9 cellular contexts compared by ENCODE assay signal in the genomic region with DNA sequence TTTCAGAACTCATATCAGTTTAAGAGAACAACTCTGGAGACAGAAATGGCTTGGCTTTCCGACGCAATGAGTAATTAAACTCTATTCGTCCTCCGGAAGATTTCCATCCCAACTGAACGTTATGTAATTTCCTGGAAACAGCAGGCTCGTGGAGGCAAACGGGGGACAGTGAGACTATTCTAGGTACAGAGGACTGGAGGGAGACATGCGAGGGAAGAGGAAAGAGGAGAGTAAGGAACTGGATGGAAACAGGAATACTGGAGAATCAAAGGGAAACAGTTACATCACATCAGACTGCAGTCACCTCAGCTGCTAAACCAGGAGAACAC. TPM values are rescaled to one million over a fixed set of nuclear protein-coding genes. Genes with fewer than 3 reads are reported as not detected.
DNase-seq lines count a peak whose midpoint lies in the region; ATAC-seq and TF ChIP-seq lines count a peak whose summit lies in the region.
"Had no signal": no experiment of that assay in that cellular context is flagged by ENCODE, and none has a peak within 500 bp of the region (broad histone marks: within the 10 kb centered on the region; RNA-seq: fewer than 3 reads in every experiment).

No MANE protein-coding gene starts in this region.

- H3K4me1 ChIP-seq in H9 (ENCODE audit: insufficient read depth, low read length) (no peaks in the 10 kb centered on the region), spleen (peaks cover 0 to 50% (median 21%) of the 10 kb centered on the region in 6 donors), BE2C (peaks cover 14% of the 10 kb centered on the region)

- H2BK5ac ChIP-seq in H9 (ENCODE audit: insufficient read length, low read length): no peak overlapping the region

- H2BK20ac ChIP-seq in H9 (ENCODE audit: low read depth, low read length, poor library complexity, severe bottlenecking): no peak overlapping the region

- ATAC-seq in esophagus mucosa (no peak), HG03095 (IDR thresholded peaks at IDR 0.05; ENCODE audit: unreplicated experiment) (no peak)
- ATAC-seq in activated CD4-positive, CD25-positive, alpha-beta regulatory T cell treated with anti-CD3 and anti-CD28 coated beads, Interleukin-2, amount 50 U/mL, for 24 hours: no peak

- H3K36me3 Mint-ChIP-seq in H9 (ENCODE audit: insufficient read depth in 1 of 3, low read depth in 3 of 3): peaks cover 5 to 35% (median 20%) of the 10 kb centered on the region in 3 experiments; a peak in 5 of 7 replicates

- H4K5ac ChIP-seq in H9 (ENCODE audit: insufficient read length, low read depth, low read length): no peak overlapping the region

- no peak overlapping the region for H2BK12ac ChIP-seq in H9 (ENCODE audit: insufficient read length, low read depth, low read length)

- TF ChIP-seq CTCF in H9 (conservative IDR thresholded peaks at IDR 0.05): no peak
- no peak for TF ChIP-seq CTCF in dorsolateral prefrontal cortex (IDR thresholded peaks at IDR 0.05 in 54 of 56, conservative IDR thresholded peaks at IDR 0.05 in 2 of 56; ENCODE audit: low read depth in 1 of 56, partially characterized antibody in 56 of 56)
- TF ChIP-seq CTCF in spleen (IDR thresholded peaks at IDR 0.05 in 8 of 11, conservative IDR thresholded peaks at IDR 0.05 in 3 of 11): no peak
- TF ChIP-seq CTCF in BE2C (IDR thresholded peaks at IDR 0.05; ENCODE audit: low read depth, low read length): no peak

- no peak overlapping the region for H3K14ac ChIP-seq in H9 (ENCODE audit: insufficient read depth, low read length)

- H4K20me1 ChIP-seq in H9 (ENCODE audit: control insufficient read depth, insufficient read depth, insufficient read length): no peaks in the 10 kb centered on the region

- no peak overlapping the region for H3K4me2 ChIP-seq in H9 (ENCODE audit: insufficient read depth, insufficient read length, low read length)

- H3K4me1 Mint-ChIP-seq in H9: peaks cover 20 to 39% of the 10 kb centered on the region in 2 experiments

- H3K4me3 Mint-ChIP-seq in H9: no peak overlapping the region

- no peak overlapping the region for H3K23ac ChIP-seq in H9 (ENCODE audit: insufficient read length, low read depth, low read length)

- H3K4me3 ChIP-seq in dorsolateral prefrontal cortex (peak overlapping the region in 1 of 59 donors; percentile 0), spleen (no peak overlapping the region), BE2C (ENCODE audit: low read depth, low read length) (no peak overlapping the region)

- no peak overlapping the region for H2AK5ac ChIP-seq in H9 (ENCODE audit: insufficient read length, low read length)

- H3K18ac ChIP-seq in H9 (ENCODE audit: insufficient read length, low read depth, low read length): no peak overlapping the region

- no peaks in the 10 kb centered on the region for H3K23me2 ChIP-seq in H9 (ENCODE audit: insufficient read length, low read depth, low read length, poor library complexity, severe bottlenecking)

- no peak overlapping the region for H4K8ac ChIP-seq in H9 (replicated peaks; ENCODE audit: insufficient read length, low read depth, low read length)

- DNase-seq in H9 (no peak), dorsolateral prefrontal cortex (peak in 2 of 10 donors; percentile 55 to 70), medulla oblongata (ENCODE audit: extremely low spot score) (peak; percentile 55), spleen (no peak), BE2C (no peak)
- DNase-seq: NCI-H1105 treated with DMSO at 0.1 percent for 48 hours had no signal

- H3K56ac ChIP-seq in H9 (ENCODE audit: insufficient read length, low read depth, low read length): no peak overlapping the region

- no peak overlapping the region for H3T11ph ChIP-seq in H9 (ENCODE audit: low read length)

- H2AFZ ChIP-seq in H9 (ENCODE audit: low read length): no peak overlapping the region

- intact Hi-C loops in dorsolateral prefrontal cortex (cut with DNase I): loop anchor here in 1 of 2 donors (1.0 to 5.0 kb wide), 2 partner anchors 23 to 39 kb away; no protein-coding TSS in a partner anchor
- intact Hi-C loops in spleen (cut with DNase I; ENCODE audit: low total_unique reads): no loop called here

- H3K27ac ChIP-seq in H9 (ENCODE audit: insufficient read length, low read depth, low read length) (no peak overlapping the region), dorsolateral prefrontal cortex (peak overlapping the region; percentile 96 to 100 (median 100)), spleen (peak overlapping the region in 6 of 8 donors; percentile 76 to 85 (median 80))

- H3K9me3 ChIP-seq in H9 (ENCODE audit: control insufficient read depth, low read depth, low read length) (no peaks in the 10 kb centered on the region), spleen (no peaks in the 10 kb centered on the region), BE2C (no peaks in the 10 kb centered on the region)

- no peak for TF ChIP-seq POLR2A in spleen (IDR thresholded peaks at IDR 0.05)

- WGBS in H9 (ENCODE audit: extremely low coverage, insufficient read length, low lambda C conversion rate): no CpG with 5 or more reads among the region's 8 CpGs
- WGBS in spleen, 5 donors: 45 to 62% (median 46%) methylated on average over 8 of the region's 8 CpGs

- H3K79me2 ChIP-seq in H9 (ENCODE audit: insufficient read depth, low read length): no peaks in the 10 kb centered on the region

- H3K36me3 ChIP-seq in spleen (peaks cover 0 to 57% (median 21%) of the 10 kb centered on the region in 6 donors), BE2C (peaks cover 9% of the 10 kb centered on the region)

- H3K27ac Mint-ChIP-seq in H9: peak overlapping the region in 2 of 3 experiments; percentile 69 to 85; a peak in 4 of 7 replicates

- H3K27me3 ChIP-seq in H9 (ENCODE audit: insufficient read depth, low read length): no peaks in the 10 kb centered on the region
- H3K27me3 ChIP-seq in dorsolateral prefrontal cortex: no peaks in the 10 kb centered on the region
- no peaks in the 10 kb centered on the region for H3K27me3 ChIP-seq in spleen (replicated peaks in 1 of 7)
- H3K27me3 ChIP-seq in BE2C: no peaks in the 10 kb centered on the region

- no peak overlapping the region for H2BK15ac ChIP-seq in H9 (ENCODE audit: low read depth, low read length)

- no peaks in the 10 kb centered on the region for H3K79me1 ChIP-seq in H9 (ENCODE audit: insufficient read depth, low read depth, low read length, poor library complexity, severe bottlenecking)

- H3K9ac ChIP-seq in H9 (ENCODE audit: extremely low read depth, insufficient read length, low read length): no peak overlapping the region

- no peak overlapping the region for H4K91ac ChIP-seq in H9 (ENCODE audit: insufficient read length, low read depth, low read length)

- H3K9me3 Mint-ChIP-seq in H9: no peaks in the 10 kb centered on the region

- no peaks in the 10 kb centered on the region for H3K27me3 Mint-ChIP-seq in H9 (ENCODE audit: low read depth)

- no peak overlapping the region for H2BK120ac ChIP-seq in H9 (ENCODE audit: low read depth, low read length, poor library complexity, severe bottlenecking)

- no peak overlapping the region for H3K4ac ChIP-seq in H9 (ENCODE audit: low read depth, low read length)

RNA-seq across cellular contexts. Expression of a gene that starts 28.3 kb away (rescaled TPM):
- total RNA-seq in H9 (2021) (95.5 and 105 TPM in 2 replicates), dorsolateral prefrontal cortex (10 to 100 TPM; 19.2 to 62.5 (median 34.1) TPM), spleen (10 to 100 TPM; 18.0 to 30.3 (median 27.1) TPM), esophagus mucosa (28.7 TPM)
- 1 to 10 TPM; 4.0 to 5.7 (median 5.0) TPM for polyA plus RNA-seq in spleen
- 13.3 TPM for polyA plus RNA-seq in BE2C (2012; ENCODE audit: insufficient read depth, insufficient read length, low read depth)
